ENCODE assay signal across 1 cellular context in genomic region chr4:153638999-153639398, GRCh38.
A peak's percentile ranks its signal among the peaks of the same experiment; 100 is the strongest.
TF ChIP-seq lines count a peak whose summit lies in the region.

No MANE protein-coding gene starts in this region.

TF ChIP-seq in GM12878, 131 proteins besides CTCF, POLR2A, EP300 and RAD21 (continued from another document):
- TF ChIP-seq MTA2 (IDR thresholded peaks at IDR 0.05; ENCODE audit: low read depth), result no peak
- TF ChIP-seq BCL3 (IDR thresholded peaks at IDR 0.05; ENCODE audit: borderline replicate concordance, insufficient read depth, low read depth, low read length, poor library complexity, severe bottlenecking), result peak; percentile 38
- TF ChIP-seq HDAC6 (IDR thresholded peaks at IDR 0.05; ENCODE audit: unreplicated experiment), result no peak
- no peak for TF ChIP-seq LARP7 (IDR thresholded peaks at IDR 0.05)
